In genomic region chr19:50332014-50332263, GRCh38 we compare ENCODE assay signal across 12 cellular contexts. TPM values are rescaled to one million over a fixed set of nuclear protein-coding genes. Genes with fewer than 3 reads are reported as not detected.
DNase-seq lines count a peak whose midpoint lies in the region; ATAC-seq, FAIRE-seq and TF ChIP-seq lines count a peak whose summit lies in the region.
"Had no signal": no experiment of that assay in that cellular context is flagged by ENCODE, and none has a peak within 500 bp of the region (broad histone marks: within the 10 kb centered on the region; RNA-seq: fewer than 3 reads in every experiment).

No MANE protein-coding gene starts in this region.

- H3K36me3 ChIP-seq in Peyer's patch = no peaks in the 10 kb centered on the region
- no peaks in the 10 kb centered on the region for H3K36me3 ChIP-seq in iPS-15b (ENCODE audit: control insufficient read depth, insufficient read depth, low read length)

- H3K4me1 ChIP-seq in Peyer's patch = peaks cover 0 to 46% (median 16%) of the 10 kb centered on the region in 4 donors
- H3K4me1 ChIP-seq in iPS-15b (ENCODE audit: control insufficient read depth, insufficient read depth, low read length) = peaks cover 9% of the 10 kb centered on the region

- no peak for ATAC-seq in activated T-cell treated with anti-CD3 and anti-CD28 coated beads, Interleukin-2, amount 50 U/mL, for 4 hours
- no peak for ATAC-seq in stimulated activated effector memory CD8-positive, alpha-beta T cell treated with anti-CD3 and anti-CD28 coated beads, Interleukin-12 subunit alpha, Interleukin-12 subunit beta, amount 100 ng/mL, for 72 hours
- no peak for ATAC-seq in omental fat pad (ENCODE audit: low FRiP score)

- H3K27me3 ChIP-seq in Peyer's patch = peaks cover 0 to 36% of the 10 kb centered on the region in 2 donors
- H3K27me3 ChIP-seq in iPS-15b (ENCODE audit: control insufficient read depth, insufficient read depth, low read length) = peaks cover 10% of the 10 kb centered on the region

- H3K9ac ChIP-seq in iPS-15b (ENCODE audit: low read depth, low read length) = peak overlapping the region; percentile 82

- peaks cover 51% of the 10 kb centered on the region for H3K27me3 Mint-ChIP-seq in activated T-cell treated with anti-CD3 and anti-CD28 coated beads, Interleukin-2, amount 50 U/mL, for 4 hours (ENCODE audit: low read depth)

- no peak for FAIRE-seq in H54 (lab: Jason Lieb, UNC)
- FAIRE-seq: colon had no signal

- TF ChIP-seq CTCF in Peyer's patch (IDR thresholded peaks at IDR 0.05) = no peak
- TF ChIP-seq CTCF in omental fat pad (IDR thresholded peaks at IDR 0.05) = no peak

- H3K4me3 ChIP-seq in Peyer's patch (no peak overlapping the region), iPS-15b (ENCODE audit: low read depth, low read length) (peak overlapping the region; percentile 95)

- peak overlapping the region in 3 of 4 donors; percentile 7 to 79 (median 61) for H3K27ac ChIP-seq in Peyer's patch

- peak overlapping the region; percentile 26 for H3K27ac Mint-ChIP-seq in stimulated activated effector memory CD8-positive, alpha-beta T cell treated with anti-CD3 and anti-CD28 coated beads, Interleukin-12 subunit alpha, Interleukin-12 subunit beta, amount 100 ng/mL, for 72 hours

- no peak for DNase-seq in activated T-cell treated with anti-CD3 and anti-CD28 coated beads, Interleukin-2, amount 50 U/mL, for 4 hours
- DNase-seq in activated T-cell treated with anti-CD3 and anti-CD28 coated beads for 4 hours = no peak
- DNase-seq in Peyer's patch = no peak
- DNase-seq in stimulated activated effector memory CD8-positive, alpha-beta T cell treated with anti-CD3 and anti-CD28 coated beads, Interleukin-12 subunit alpha, Interleukin-12 subunit beta, amount 100 ng/mL, for 72 hours (ENCODE audit: low spot score in 2 of 2) = no peak
- no peak for DNase-seq in omental fat pad (ENCODE audit: low spot score)
- DNase-seq in DMS79 (lab: John Stamatoyannopoulos, UW) = no peak
- no peak for DNase-seq in H54 (ENCODE audit: insufficient read length, low spot score)
- DNase-seq: activated CD4-positive, alpha-beta T cell treated with anti-CD3 and anti-CD28 coated beads, Interleukin-2, amount 50 U/mL, for 48 hours; NCI-H1694 had no signal

- H3K9me3 Mint-ChIP-seq in activated T-cell treated with anti-CD3 and anti-CD28 coated beads, Interleukin-2, amount 50 U/mL, for 4 hours = no peaks in the 10 kb centered on the region
- peaks cover 5% of the 10 kb centered on the region for H3K9me3 Mint-ChIP-seq in stimulated activated effector memory CD8-positive, alpha-beta T cell treated with anti-CD3 and anti-CD28 coated beads, Interleukin-12 subunit alpha, Interleukin-12 subunit beta, amount 100 ng/mL, for 72 hours

- no peaks in the 10 kb centered on the region for H3K36me3 Mint-ChIP-seq in activated T-cell treated with anti-CD3 and anti-CD28 coated beads, Interleukin-2, amount 50 U/mL, for 4 hours (ENCODE audit: insufficient read depth)
- H3K36me3 Mint-ChIP-seq in stimulated activated effector memory CD8-positive, alpha-beta T cell treated with anti-CD3 and anti-CD28 coated beads, Interleukin-12 subunit alpha, Interleukin-12 subunit beta, amount 100 ng/mL, for 72 hours = peaks cover 57% of the 10 kb centered on the region

- TF ChIP-seq POLR2A in Peyer's patch (IDR thresholded peaks at IDR 0.05) (no peak), H54 (IDR thresholded peaks at IDR 0.05; ENCODE audit: low read depth, low read length) (no peak)

- no peaks in the 10 kb centered on the region for H3K9me3 ChIP-seq in Peyer's patch
- no peaks in the 10 kb centered on the region for H3K9me3 ChIP-seq in iPS-15b (ENCODE audit: control insufficient read depth, insufficient read depth, low read length)

- peaks cover 61% of the 10 kb centered on the region for H3K4me1 Mint-ChIP-seq in activated T-cell treated with anti-CD3 and anti-CD28 coated beads, Interleukin-2, amount 50 U/mL, for 4 hours (ENCODE audit: low read depth)
- H3K4me1 Mint-ChIP-seq in stimulated activated effector memory CD8-positive, alpha-beta T cell treated with anti-CD3 and anti-CD28 coated beads, Interleukin-12 subunit alpha, Interleukin-12 subunit beta, amount 100 ng/mL, for 72 hours = peaks cover 79% of the 10 kb centered on the region

- peak overlapping the region; percentile 31 for H3K4me3 Mint-ChIP-seq in activated T-cell treated with anti-CD3 and anti-CD28 coated beads, Interleukin-2, amount 50 U/mL, for 4 hours
- peak overlapping the region; percentile 83 for H3K4me3 Mint-ChIP-seq in stimulated activated effector memory CD8-positive, alpha-beta T cell treated with anti-CD3 and anti-CD28 coated beads, Interleukin-12 subunit alpha, Interleukin-12 subunit beta, amount 100 ng/mL, for 72 hours

RNA-seq across cellular contexts. Expression of gene KCNC3, which starts 2.8 kb away (rescaled TPM):
- total RNA-seq in activated T-cell treated with anti-CD3 and anti-CD28 coated beads, Interleukin-2, amount 50 U/mL, for 4 hours = 1 to 10 TPM; 4.1 to 5.6 (median 4.6) TPM
- total RNA-seq in Peyer's patch (1 to 10 TPM in 2 of 4 donors, under 1 TPM in 2; 0.18 to 3.3 (median 1.1) TPM), omental fat pad (under 1 TPM; 0.28 to 0.72 (median 0.31) TPM)

RNA-seq across cellular contexts. Expression of gene NAPSA, which starts 33.5 kb away (rescaled TPM):
- 10 to 100 TPM in 2 of 3 donors, 1 to 10 TPM in 1; 9.1 to 21.1 (median 10.4) TPM for total RNA-seq in activated T-cell treated with anti-CD3 and anti-CD28 coated beads, Interleukin-2, amount 50 U/mL, for 4 hours
- total RNA-seq in Peyer's patch = 10 to 100 TPM in 1 of 4 donors, 1 to 10 TPM in 3; 4.9 to 12.4 (median 8.2) TPM
- total RNA-seq in omental fat pad = 1 to 10 TPM in 2 of 4 donors, not detected in 2; 1.3 TPM
- total RNA-seq: RPMI7951 had no signal

RNA-seq across cellular contexts. Expression of gene NR1H2, which starts 44.3 kb away (rescaled TPM):
- 100 to 1,000 TPM; 106 to 107 (median 106) TPM for total RNA-seq in activated T-cell treated with anti-CD3 and anti-CD28 coated beads, Interleukin-2, amount 50 U/mL, for 4 hours
- 100 to 1,000 TPM in 2 of 4 donors, 10 to 100 TPM in 2; 76.7 to 102 (median 98.9) TPM for total RNA-seq in Peyer's patch
- 10 to 100 TPM; 73.5 to 93.5 (median 82.0) TPM for total RNA-seq in omental fat pad

RNA-seq across cellular contexts. Expression of gene POLD1, which starts 52.2 kb away (rescaled TPM):
- 100 to 1,000 TPM; 182 to 246 (median 214) TPM for total RNA-seq in activated T-cell treated with anti-CD3 and anti-CD28 coated beads, Interleukin-2, amount 50 U/mL, for 4 hours
- total RNA-seq in Peyer's patch (10 to 100 TPM; 14.9 to 90.0 (median 27.3) TPM), omental fat pad (10 to 100 TPM; 10.0 to 17.2 (median 11.7) TPM)
